ENCODE assay signal across 10 cellular contexts in the genomic region with DNA sequence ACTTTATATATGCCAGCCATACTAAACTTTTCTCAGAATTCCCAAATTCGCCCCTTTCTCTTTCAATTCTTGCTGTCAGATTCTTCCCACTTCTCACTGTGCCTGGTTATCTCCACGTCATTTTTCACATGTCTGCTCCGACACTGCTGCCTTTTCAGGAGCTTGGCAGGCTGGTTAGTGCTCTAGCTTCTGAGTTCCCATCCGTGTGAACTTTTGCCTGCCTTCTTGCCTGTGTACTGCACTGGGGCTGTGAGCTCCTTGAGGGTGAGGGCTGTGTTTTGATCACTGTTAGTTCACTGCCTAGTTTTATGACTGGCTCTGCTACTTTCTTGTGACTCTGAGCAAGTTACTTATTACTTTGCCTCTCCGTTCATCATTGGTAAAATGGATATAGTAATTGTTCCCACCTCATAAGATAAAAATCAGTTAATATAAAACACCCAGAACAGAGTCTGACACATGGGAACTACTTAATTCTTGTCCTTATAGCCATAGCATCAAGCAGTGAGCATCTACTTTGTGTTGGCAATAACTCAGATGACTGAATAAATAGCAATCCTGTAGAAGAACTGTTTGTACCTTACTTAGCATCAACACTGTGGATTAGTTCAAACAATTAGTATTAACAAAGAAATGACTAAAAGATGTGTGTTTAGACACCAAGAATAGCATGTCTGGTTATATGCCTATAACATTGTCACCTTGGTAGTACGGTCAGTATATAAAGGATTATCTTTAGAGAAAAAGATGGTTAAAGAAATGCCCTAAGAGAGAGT. TPM values are rescaled to one million over a fixed set of nuclear protein-coding genes. Genes with fewer than 3 reads are reported as not detected.
DNase-seq lines count a peak whose midpoint lies in the region; ATAC-seq and TF ChIP-seq lines count a peak whose summit lies in the region.
"Had no signal": no experiment of that assay in that cellular context is flagged by ENCODE, and none has a peak within 500 bp of the region (broad histone marks: within the 10 kb centered on the region; RNA-seq: fewer than 3 reads in every experiment).

No MANE protein-coding gene starts in this region.

- H3K4me1 Mint-ChIP-seq in activated naive CD4-positive, alpha-beta T cell treated with anti-CD3 and anti-CD28 coated beads, Interleukin-2, amount 10 ng/mL, durations not matched to agents 7 days and 5 days: peaks cover 76% of the 10 kb centered on the region
- H3K4me1 Mint-ChIP-seq in memory B cell: peaks cover 30% of the 10 kb centered on the region

- ATAC-seq in memory B cell (ENCODE audit: low read depth) (no peak), HG02870 (IDR thresholded peaks at IDR 0.05; ENCODE audit: unreplicated experiment) (no peak)

- H3K9me3 Mint-ChIP-seq in activated naive CD4-positive, alpha-beta T cell treated with anti-CD3 and anti-CD28 coated beads, Interleukin-2, amount 10 ng/mL, durations not matched to agents 7 days and 5 days: no peaks in the 10 kb centered on the region
- no peaks in the 10 kb centered on the region for H3K9me3 Mint-ChIP-seq in memory B cell

- no peaks in the 10 kb centered on the region for H3K27me3 Mint-ChIP-seq in activated naive CD4-positive, alpha-beta T cell treated with anti-CD3 and anti-CD28 coated beads, Interleukin-2, amount 10 ng/mL, durations not matched to agents 7 days and 5 days
- H3K27me3 Mint-ChIP-seq in memory B cell: no peaks in the 10 kb centered on the region

- H3K27ac ChIP-seq in urinary bladder (ENCODE audit: low read depth): peak overlapping the region; percentile 0

- H3K36me3 Mint-ChIP-seq in activated naive CD4-positive, alpha-beta T cell treated with anti-CD3 and anti-CD28 coated beads, Interleukin-2, amount 10 ng/mL, durations not matched to agents 7 days and 5 days: peaks cover 63% of the 10 kb centered on the region
- peaks cover 23% of the 10 kb centered on the region for H3K36me3 Mint-ChIP-seq in memory B cell

- DNase-seq in activated naive CD4-positive, alpha-beta T cell treated with anti-CD3 and anti-CD28 coated beads, Interleukin-2, amount 10 ng/mL, durations not matched to agents 7 days and 5 days: no peak
- no peak for DNase-seq in activated naive CD4-positive, alpha-beta T cell treated with anti-CD3 and anti-CD28 coated beads, Interleukin-2, amount 50 U/mL, for 16 hours
- DNase-seq in choroid plexus epithelial cell (ENCODE audit: low read depth) (peak; percentile 72), memory B cell (ENCODE audit: low spot score in 2 of 2) (no peak), NCI-H2107 treated with DMSO at 0.1 percent for 48 hours (lab: John Stamatoyannopoulos, UW; ENCODE audit: unreplicated experiment) (no peak), NCI-H2081 treated with DMSO at 0.1 percent for 48 hours (lab: John Stamatoyannopoulos, UW) (no peak)
- DNase-seq: C1 segment of cervical spinal cord, NCI-H345 had no signal

- TF ChIP-seq CTCF in choroid plexus epithelial cell (conservative IDR thresholded peaks at IDR 0.05; ENCODE audit: low read depth, low read length): no peak

- H3K4me3 ChIP-seq in choroid plexus epithelial cell (ENCODE audit: low read depth, low read length) (no peak overlapping the region), urinary bladder (ENCODE audit: low read depth, low read length) (no peak overlapping the region)

- H3K27ac Mint-ChIP-seq in activated naive CD4-positive, alpha-beta T cell treated with anti-CD3 and anti-CD28 coated beads, Interleukin-2, amount 10 ng/mL, durations not matched to agents 7 days and 5 days: peak overlapping the region; percentile 50
- peak overlapping the region; percentile 75 for H3K27ac Mint-ChIP-seq in memory B cell

- 78% methylated on average over 6 of the region's 6 CpGs for WGBS in urinary bladder

- H3K4me3 Mint-ChIP-seq in activated naive CD4-positive, alpha-beta T cell treated with anti-CD3 and anti-CD28 coated beads, Interleukin-2, amount 10 ng/mL, durations not matched to agents 7 days and 5 days: no peak overlapping the region
- no peak overlapping the region for H3K4me3 Mint-ChIP-seq in memory B cell

- H3K36me3 ChIP-seq in urinary bladder (ENCODE audit: insufficient read depth): no peaks in the 10 kb centered on the region

- CTCF ChIA-PET in activated naive CD4-positive, alpha-beta T cell treated with anti-CD3 and anti-CD28 coated beads, Interleukin-2, amount 10 ng/mL, durations not matched to agents 7 days and 5 days (lab: Charles Lee): interaction anchor here (0.9 to 3.4 kb wide), 3 partner anchors 14 to 91 kb away, joined by 3 to 19 read pairs (median 4); no protein-coding TSS in a partner anchor

- H3K4me1 ChIP-seq in urinary bladder (ENCODE audit: insufficient read depth): peaks cover 2% of the 10 kb centered on the region

RNA-seq across cellular contexts. Expression of a gene that starts 5.5 kb away (rescaled TPM):
- total RNA-seq in urinary bladder: 50.0 TPM
- 114 TPM for polyA plus RNA-seq in urinary bladder

RNA-seq across cellular contexts. Expression of a gene that starts 8.8 kb away (rescaled TPM):
- 6.5 TPM for total RNA-seq in urinary bladder
- 3.4 TPM for polyA plus RNA-seq in urinary bladder

RNA-seq across cellular contexts. Expression of a gene that starts 28.0 kb away (rescaled TPM):
- total RNA-seq in urinary bladder: 1.4 TPM
- polyA plus RNA-seq in urinary bladder: 0.19 TPM
